In the genomic region with DNA sequence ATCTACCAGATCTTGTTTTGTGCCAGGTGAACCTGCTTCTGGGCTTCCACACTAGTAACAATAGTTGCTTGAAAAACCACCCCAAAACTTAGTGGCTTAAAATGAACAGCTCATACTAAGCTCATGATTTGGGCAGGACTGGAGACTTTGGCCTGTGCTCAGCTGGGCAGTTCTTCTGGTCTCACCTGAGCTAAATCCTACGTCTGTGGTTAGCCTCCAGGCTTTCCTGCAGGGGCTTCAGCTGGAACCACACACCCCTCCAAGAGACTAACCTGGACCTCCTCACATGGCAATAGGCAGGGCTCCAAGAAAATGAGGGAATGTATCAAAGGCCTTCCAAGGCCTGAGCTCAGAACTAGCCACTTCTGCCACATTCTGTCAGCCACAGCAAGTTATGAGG, we compare ENCODE assay signal across 8 cellular contexts.
"Had no signal": no experiment of that assay in that cellular context is flagged by ENCODE, and none has a peak within 500 bp of the region (broad histone marks: within the 10 kb centered on the region; RNA-seq: fewer than 3 reads in every experiment).

No MANE protein-coding gene starts in this region.

- FAIRE-seq: HTR-8/SVneo, K562 had no signal

- ATAC-seq: K562 had no signal

- H3K4me3 Mint-ChIP-seq: IgD-negative memory B cell had no signal

- H3K27ac ChIP-seq: HL-60, KMS-11 had no signal

- H3K27ac Mint-ChIP-seq: IgD-negative memory B cell had no signal

- DNase-seq: IMR-90, KBM-7, KG1 had no signal

- H3K4me1 Mint-ChIP-seq: IgD-negative memory B cell had no signal

- H3K36me3 Mint-ChIP-seq: IgD-negative memory B cell had no signal

- H3K9ac ChIP-seq: KMS-11 had no signal

- H3K4me2 ChIP-seq: KMS-11 had no signal

- H3K4me3 ChIP-seq: K562 had no signal
